In genomic region chr2:41851554-41851953, GRCh38 we compare ENCODE assay signal across 18 cellular contexts.
DNase-seq lines count a peak whose midpoint lies in the region; ATAC-seq, FAIRE-seq and TF ChIP-seq lines count a peak whose summit lies in the region.
"Had no signal": no experiment of that assay in that cellular context is flagged by ENCODE, and none has a peak within 500 bp of the region (broad histone marks: within the 10 kb centered on the region; RNA-seq: fewer than 3 reads in every experiment).

No MANE protein-coding gene starts in this region.

- intact Hi-C loops in gastrocnemius medialis (cut with DNase I; ENCODE audit: low total_unique reads), result loop anchor here (1.0 to 2.0 kb wide), 3 partner anchors 75 to 221 kb away; no protein-coding TSS in a partner anchor

- H3K9ac ChIP-seq in liver (ENCODE audit: low read depth in 1 of 2, low read length in 2 of 2), result no peak overlapping the region
- H3K9ac ChIP-seq: BLaER1 treated with 17β-estradiol and CSF1 and Interleukin-3, amounts not matched to agents 10 nM and 100 nM had no signal

- H3K4me3 ChIP-seq in A549, result no peak overlapping the region
- H3K4me3 ChIP-seq in liver (ENCODE audit: low read depth in 1 of 3, low read length in 3 of 3), result no peak overlapping the region
- peak overlapping the region in 3 of 4 donors; percentile 2 to 24 (median 8) for H3K4me3 ChIP-seq in gastrocnemius medialis
- H3K4me3 ChIP-seq: BLaER1 treated with 17β-estradiol and CSF1 and Interleukin-3, amounts not matched to agents 10 nM and 100 nM; GM12878; GM23338 had no signal

- no peak overlapping the region for H3K4me2 ChIP-seq in A549
- H3K4me2 ChIP-seq: BLaER1 treated with 17β-estradiol and CSF1 and Interleukin-3, amounts not matched to agents 10 nM and 100 nM; GM23338 had no signal

- no peaks in the 10 kb centered on the region for H3K27me3 ChIP-seq in liver (ENCODE audit: control insufficient read depth in 4 of 4, insufficient read depth in 4 of 4, low read length in 3 of 4)
- no peaks in the 10 kb centered on the region for H3K27me3 ChIP-seq in gastrocnemius medialis
- H3K27me3 ChIP-seq: BLaER1 treated with 17β-estradiol and CSF1 and Interleukin-3, amounts not matched to agents 10 nM and 100 nM had no signal

- 67% methylated on average over 5 of the region's 5 CpGs for WGBS in A549 (ENCODE audit: missing lambda C conversion rate)
- 75% methylated on average over 5 of the region's 5 CpGs for WGBS in liver

- DNase-seq in A549 (ENCODE audit: low read depth in 1 of 2, low spot score in 1 of 2), result no peak
- peak; percentile 30 for DNase-seq in kidney tubule cell (ENCODE audit: low spot score)
- peak; percentile 76 to 88 for DNase-seq in gastrocnemius medialis
- no peak for DNase-seq in HT-29 (ENCODE audit: low spot score)
- DNase-seq in SKM-1 (lab: John Stamatoyannopoulos, UW; ENCODE audit: unreplicated experiment), result no peak
- no peak for DNase-seq in SHP77 (lab: John Stamatoyannopoulos, UW)
- DNase-seq: 8988T; ACHN; Calu3; CD4-positive, CD25-positive, alpha-beta regulatory T cell; DMS 273 treated with DMSO at 0.1 percent for 48 hours; H7 had no signal

- CTCF ChIA-PET in A549 (lab: Yijun Ruan, JAX), result interaction anchor here (0.8 to 19.2 kb wide), 7 partner anchors 9 to 244 kb away, joined by 3 to 715 read pairs (median 15); no protein-coding TSS in a partner anchor

- H3K36me3 ChIP-seq in liver (ENCODE audit: control insufficient read depth in 4 of 4, insufficient read depth in 3 of 4, low read depth in 1 of 4, low read length in 3 of 4) (no peaks in the 10 kb centered on the region), gastrocnemius medialis (no peaks in the 10 kb centered on the region)
- H3K36me3 ChIP-seq: BLaER1 treated with 17β-estradiol and CSF1 and Interleukin-3, amounts not matched to agents 10 nM and 100 nM had no signal

- no peak for ATAC-seq in A549
- ATAC-seq in gastrocnemius medialis, result peak; percentile 53 to 68
- no peak for ATAC-seq in HG02759 (IDR thresholded peaks at IDR 0.05; ENCODE audit: unreplicated experiment)
- ATAC-seq: GM12878, GM23338 had no signal

- TF ChIP-seq CTCF in A549 (IDR thresholded peaks at IDR 0.05) (no peak), liver (IDR thresholded peaks at IDR 0.05; ENCODE audit: low read depth, low read length, missing input control) (no peak), gastrocnemius medialis (IDR thresholded peaks at IDR 0.05 in 4 of 5, conservative IDR thresholded peaks at IDR 0.05 in 1 of 5) (no peak)

- TF ChIP-seq RAD21 in A549 (conservative IDR thresholded peaks at IDR 0.05 in 1 of 2, IDR thresholded peaks at IDR 0.05 in 1 of 2), result no peak
- TF ChIP-seq RAD21 in liver (IDR thresholded peaks at IDR 0.05), result no peak

- H3K27ac ChIP-seq in A549 (peak overlapping the region; percentile 32 to 55; a peak in 4 of 6 replicates), liver (ENCODE audit: low read depth in 1 of 2, low read length in 2 of 2) (peak overlapping the region; percentile 32 to 40), gastrocnemius medialis (peak overlapping the region; percentile 83 to 93 (median 90))
- H3K27ac ChIP-seq: BLaER1 treated with 17β-estradiol and CSF1 and Interleukin-3, amounts not matched to agents 10 nM and 100 nM had no signal

- H3K9me3 ChIP-seq in A549, result no peaks in the 10 kb centered on the region
- H3K9me3 ChIP-seq in liver (ENCODE audit: control insufficient read depth in 4 of 4, low read length in 3 of 4), result no peaks in the 10 kb centered on the region
- no peaks in the 10 kb centered on the region for H3K9me3 ChIP-seq in gastrocnemius medialis
- H3K9me3 ChIP-seq: BLaER1 treated with 17β-estradiol and CSF1 and Interleukin-3, amounts not matched to agents 10 nM and 100 nM had no signal

- TF ChIP-seq EP300 in A549 (IDR thresholded peaks at IDR 0.05), result no peak

- TF ChIP-seq POLR2A in A549 (IDR thresholded peaks at IDR 0.05; ENCODE audit: low read length) (no peak), gastrocnemius medialis (IDR thresholded peaks at IDR 0.05) (peak; percentile 39 to 67)

- H3K4me1 ChIP-seq in A549 (peaks cover 49% of the 10 kb centered on the region), liver (ENCODE audit: control insufficient read depth in 4 of 4, insufficient read depth in 4 of 4, low read length in 3 of 4) (peaks cover 4 to 41% (median 16%) of the 10 kb centered on the region in 4 donors), gastrocnemius medialis (peaks cover 23% of the 10 kb centered on the region in 2 donors)
- H3K4me1 ChIP-seq: BLaER1 treated with 17β-estradiol and CSF1 and Interleukin-3, amounts not matched to agents 10 nM and 100 nM had no signal

- FAIRE-seq in A549 (lab: Jason Lieb, UNC), result no peak
- FAIRE-seq: GM12878, GM18507 had no signal

- POLR2A ChIA-PET in A549 (lab: Yijun Ruan, JAX), result interaction anchor here (2.0 kb wide), 1 partner anchor 11 kb away, joined by 4 read pairs; no protein-coding TSS in a partner anchor

- in situ Hi-C loops in gastrocnemius medialis (cut with MboI; ENCODE audit: low sequenced_read_pairs in 4 of 4), result loop anchor here (10.0 to 25.0 kb wide), 2 partner anchors 73 to 511 kb away; partner anchors contain the start of gene COX7A2L (in 3 of the 4)

TF ChIP-seq in A549, 52 proteins besides CTCF, POLR2A, EP300 and RAD21 (continues in another document):
- TF ChIP-seq CHD4 (IDR thresholded peaks at IDR 0.05; ENCODE audit: borderline replicate concordance) (no peak), PHF8 (IDR thresholded peaks at IDR 0.05; ENCODE audit: borderline replicate concordance, low read depth) (no peak), FOSB (CRISPR knock-in tag; IDR thresholded peaks at IDR 0.05) (no peak), PBX3 (IDR thresholded peaks at IDR 0.05) (no peak), RFX5 (IDR thresholded peaks at IDR 0.05) (no peak), BCL3 (IDR thresholded peaks at IDR 0.05) (no peak), FOSL2 (IDR thresholded peaks at IDR 0.05) (no peak), FOSL2 (CRISPR knock-in tag; IDR thresholded peaks at IDR 0.05) (no peak), HDAC2 (IDR thresholded peaks at IDR 0.05) (no peak), SMC3 (IDR thresholded peaks at IDR 0.05) (no peak)

TF ChIP-seq in liver, 16 proteins besides CTCF, POLR2A, EP300 and RAD21:
- TF ChIP-seq FOXA1 (IDR thresholded peaks at IDR 0.05) (no peak), NR2F2 (IDR thresholded peaks at IDR 0.05) (no peak), FOXA2 (IDR thresholded peaks at IDR 0.05) (no peak), RXRA (IDR thresholded peaks at IDR 0.05) (no peak), MAX (IDR thresholded peaks at IDR 0.05) (no peak)

Comparison
In these comparisons a context has a peak if more than half of its experiments do, and no peak if none do; other contexts are left out.
1. ATAC-seq: peak in gastrocnemius medialis (2 of 2); none in A549 (0 of 2) and HG02759 (single experiment).
2. DNase-seq: peak in kidney tubule cell (single experiment) and gastrocnemius medialis (2 of 2); none in A549 (0 of 2), HT-29 (single experiment), SKM-1 (single experiment) and SHP77 (0 of 2).
3. H3K27ac ChIP-seq: peak in every context shown above with its lines; median percentile 90 in gastrocnemius medialis; 44 in A549; 36 in liver.
4. H3K4me3 ChIP-seq: peak in gastrocnemius medialis (3 of 4); none in A549 (single experiment) and liver (0 of 3).